26 cellular contexts compared by ENCODE assay signal in the genomic region with DNA sequence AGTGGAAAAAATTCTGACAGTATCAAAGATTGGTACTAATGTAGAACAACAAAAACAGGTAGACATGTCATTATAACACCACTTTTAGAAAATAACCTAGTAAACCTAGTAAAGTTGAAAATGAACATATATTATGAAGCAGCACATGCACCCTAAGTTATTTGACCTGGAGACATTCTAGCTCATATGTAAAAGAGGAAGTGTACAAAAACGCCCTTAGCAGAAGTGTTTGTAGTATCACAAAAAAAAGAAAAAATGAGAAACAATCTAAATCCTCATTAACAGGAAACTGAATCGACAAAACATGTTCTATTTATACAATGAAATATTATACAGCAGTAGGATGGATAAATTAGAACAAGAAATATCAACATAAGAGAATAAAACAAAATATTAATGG.
"Had no signal": no experiment of that assay in that cellular context is flagged by ENCODE, and none has a peak within 500 bp of the region (broad histone marks: within the 10 kb centered on the region; RNA-seq: fewer than 3 reads in every experiment).

No MANE protein-coding gene starts in this region.

- H3K27ac ChIP-seq: heart left ventricle, stomach, suprapubic skin, transverse colon had no signal

- H3K9me3 Mint-ChIP-seq: activated CD8-positive, alpha-beta T cell treated with anti-CD3 and anti-CD28 coated beads for 36 hours; activated T-helper 1 cell treated with anti-CD3 and anti-CD28 coated beads, Interleukin-12 subunit alpha, Interleukin-12 subunit beta, Interleukin-2, Interleukin-4 antibody, amounts not matched to agents 30 ng/mL and 10 ng/mL and 1 ng/mL, durations not matched to agents 14 hours and 24 hours and 36 hours; brain; dendritic cell treated with granulocyte-macrophage colony-stimulating factor and Interleukin-4, amounts not matched to agents 40 ng/mL and 50 ng/mL, for 4 days; stimulated activated effector memory CD8-positive, alpha-beta T cell treated with anti-CD3 and anti-CD28 coated beads, Interleukin-12 subunit alpha, Interleukin-12 subunit beta, amount 100 ng/mL, for 72 hours had no signal

- H3K4me1 ChIP-seq: heart left ventricle, stomach, suprapubic skin, transverse colon had no signal

- H3K27ac Mint-ChIP-seq: activated CD8-positive, alpha-beta memory T cell treated with anti-CD3 and anti-CD28 coated beads, Interleukin-2, amount 10 ng/mL, durations not matched to agents 7 days and 5 days; activated CD8-positive, alpha-beta T cell treated with anti-CD3 and anti-CD28 coated beads for 36 hours; activated naive CD8-positive, alpha-beta T cell treated with anti-CD3 and anti-CD28 coated beads, Interleukin-2, amount 50 U/mL, for 24 hours; activated T-helper 1 cell treated with anti-CD3 and anti-CD28 coated beads, Interleukin-12 subunit alpha, Interleukin-12 subunit beta, Interleukin-2, Interleukin-4 antibody, amounts not matched to agents 30 ng/mL and 10 ng/mL and 1 ng/mL, durations not matched to agents 14 hours and 24 hours and 36 hours; brain; dendritic cell treated with granulocyte-macrophage colony-stimulating factor and Interleukin-4, amounts not matched to agents 40 ng/mL and 50 ng/mL, for 4 days; stimulated activated effector memory CD8-positive, alpha-beta T cell treated with anti-CD3 and anti-CD28 coated beads, Interleukin-12 subunit alpha, Interleukin-12 subunit beta, amount 100 ng/mL, for 72 hours had no signal

- FAIRE-seq: endometrium, keratinocyte, urothelium cell line had no signal

- H3K4me3 ChIP-seq: heart left ventricle, mucosa of descending colon, stomach, suprapubic skin, transverse colon had no signal

- ATAC-seq: activated CD8-positive, alpha-beta memory T cell treated with anti-CD3 and anti-CD28 coated beads, Interleukin-2, amount 10 ng/mL, durations not matched to agents 7 days and 5 days; activated CD8-positive, alpha-beta T cell treated with anti-CD3 and anti-CD28 coated beads for 36 hours; activated naive CD8-positive, alpha-beta T cell treated with anti-CD3 and anti-CD28 coated beads, Interleukin-2, amount 50 U/mL, for 24 hours; heart left ventricle; left colon; mucosa of descending colon; sciatic nerve; stimulated activated effector memory CD8-positive, alpha-beta T cell treated with anti-CD3 and anti-CD28 coated beads, Interleukin-12 subunit alpha, Interleukin-12 subunit beta, amount 100 ng/mL, for 72 hours had no signal

- DNase-seq: activated CD4-positive, alpha-beta T cell treated with anti-CD3 and anti-CD28 coated beads for 48 hours; activated CD8-positive, alpha-beta memory T cell treated with anti-CD3 and anti-CD28 coated beads, Interleukin-2, amount 10 ng/mL, durations not matched to agents 7 days and 5 days; activated CD8-positive, alpha-beta T cell treated with anti-CD3 and anti-CD28 coated beads for 36 hours; activated gamma-delta T cell; activated naive CD4-positive, alpha-beta T cell treated with anti-CD3 and anti-CD28 coated beads, Interleukin-2, amount 50 U/mL, for 16 hours; activated naive CD8-positive, alpha-beta T cell treated with anti-CD3 and anti-CD28 coated beads, Interleukin-2, amount 50 U/mL, for 24 hours; effector CD4-positive, alpha-beta T cell; heart left ventricle; left colon; mesenchymal stem cell; mucosa of descending colon; nucleus accumbens; posterior cingulate gyrus; small intestine; stimulated activated CD4-positive, alpha-beta T cell treated with anti-CD3 and anti-CD28 coated beads, Interleukin-2, amount 100 ng/mL, for 24 hours; stomach; transverse colon had no signal

- H3K36me3 Mint-ChIP-seq: activated CD8-positive, alpha-beta memory T cell treated with anti-CD3 and anti-CD28 coated beads, Interleukin-2, amount 10 ng/mL, durations not matched to agents 7 days and 5 days; brain; stimulated activated effector memory CD8-positive, alpha-beta T cell treated with anti-CD3 and anti-CD28 coated beads, Interleukin-12 subunit alpha, Interleukin-12 subunit beta, amount 100 ng/mL, for 72 hours had no signal

- H3K9me3 ChIP-seq: heart left ventricle, mucosa of descending colon, stomach, suprapubic skin, transverse colon had no signal

- H3K4me3 Mint-ChIP-seq: activated CD8-positive, alpha-beta memory T cell treated with anti-CD3 and anti-CD28 coated beads, Interleukin-2, amount 10 ng/mL, durations not matched to agents 7 days and 5 days; activated CD8-positive, alpha-beta T cell treated with anti-CD3 and anti-CD28 coated beads for 36 hours; activated naive CD8-positive, alpha-beta T cell treated with anti-CD3 and anti-CD28 coated beads, Interleukin-2, amount 50 U/mL, for 24 hours; activated T-helper 1 cell treated with anti-CD3 and anti-CD28 coated beads, Interleukin-12 subunit alpha, Interleukin-12 subunit beta, Interleukin-2, Interleukin-4 antibody, amounts not matched to agents 30 ng/mL and 10 ng/mL and 1 ng/mL, durations not matched to agents 14 hours and 24 hours and 36 hours; brain; dendritic cell treated with granulocyte-macrophage colony-stimulating factor and Interleukin-4, amounts not matched to agents 40 ng/mL and 50 ng/mL, for 4 days; stimulated activated effector memory CD8-positive, alpha-beta T cell treated with anti-CD3 and anti-CD28 coated beads, Interleukin-12 subunit alpha, Interleukin-12 subunit beta, amount 100 ng/mL, for 72 hours had no signal

- H3K4me1 Mint-ChIP-seq: activated CD8-positive, alpha-beta memory T cell treated with anti-CD3 and anti-CD28 coated beads, Interleukin-2, amount 10 ng/mL, durations not matched to agents 7 days and 5 days; brain; stimulated activated effector memory CD8-positive, alpha-beta T cell treated with anti-CD3 and anti-CD28 coated beads, Interleukin-12 subunit alpha, Interleukin-12 subunit beta, amount 100 ng/mL, for 72 hours had no signal

- H3K27me3 Mint-ChIP-seq: activated CD8-positive, alpha-beta memory T cell treated with anti-CD3 and anti-CD28 coated beads, Interleukin-2, amount 10 ng/mL, durations not matched to agents 7 days and 5 days; activated CD8-positive, alpha-beta T cell treated with anti-CD3 and anti-CD28 coated beads for 36 hours; activated naive CD8-positive, alpha-beta T cell treated with anti-CD3 and anti-CD28 coated beads, Interleukin-2, amount 50 U/mL, for 24 hours; brain; dendritic cell treated with granulocyte-macrophage colony-stimulating factor and Interleukin-4, amounts not matched to agents 40 ng/mL and 50 ng/mL, for 4 days had no signal
